ENCODE assay signal across 23 cellular contexts in the genomic region with DNA sequence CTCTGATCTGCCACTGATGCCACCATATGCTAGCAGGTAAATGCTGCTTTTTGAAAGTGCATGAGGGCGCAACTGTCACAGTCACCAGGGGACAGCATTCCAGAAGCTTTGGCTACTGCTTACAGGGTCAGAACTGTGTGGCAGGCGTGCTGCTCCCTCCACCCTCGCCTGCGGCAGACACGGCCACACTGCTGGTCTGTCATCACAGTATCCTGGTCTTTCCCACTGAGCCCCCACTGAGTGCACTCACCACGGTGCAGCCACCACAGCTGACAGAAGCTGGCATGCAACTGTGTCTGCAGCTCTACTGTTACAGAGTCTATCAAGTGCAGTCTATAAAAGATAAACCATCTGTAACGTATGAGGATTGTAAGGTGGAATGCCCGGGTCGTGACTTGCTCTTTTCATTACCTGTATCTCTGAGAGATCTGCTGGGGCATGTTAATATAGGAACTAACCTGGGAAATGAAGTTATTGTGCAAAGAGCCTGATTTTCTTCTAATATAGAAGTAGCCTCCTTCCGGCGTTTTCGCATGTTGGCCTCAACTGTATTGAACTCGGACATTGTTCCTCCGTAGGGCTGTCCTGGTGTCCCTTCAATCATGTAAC.
"Had no signal": no experiment of that assay in that cellular context is flagged by ENCODE, and none has a peak within 500 bp of the region (broad histone marks: within the 10 kb centered on the region; RNA-seq: fewer than 3 reads in every experiment).

No MANE protein-coding gene starts in this region.

- H2AFZ ChIP-seq: neural progenitor cell had no signal

- H3K36me3 ChIP-seq: brain microvascular endothelial cell, neural progenitor cell had no signal

- H3K27me3 ChIP-seq: brain microvascular endothelial cell, neural progenitor cell, upper lobe of left lung had no signal

- H3K9ac ChIP-seq: neural progenitor cell had no signal

- H3K27me3 Mint-ChIP-seq: activated naive CD4-positive, alpha-beta T cell treated with anti-CD3 and anti-CD28 coated beads, Interleukin-2, amount 10 ng/mL, durations not matched to agents 7 days and 5 days; activated naive CD8-positive, alpha-beta T cell treated with anti-CD3 and anti-CD28 coated beads, Interleukin-2, amount 10 ng/mL, durations not matched to agents 7 days and 5 days; naive thymus-derived CD8-positive, alpha-beta T cell; stimulated activated naive CD8-positive, alpha-beta T cell treated with anti-CD3 and anti-CD28 coated beads, Interleukin-15, Interleukin-2, amounts not matched to agents 100 ng/mL and 50 ng/mL, for 24 hours had no signal

- FAIRE-seq: astrocyte, endothelial cell of umbilical vein had no signal

- H3K4me3 Mint-ChIP-seq: activated naive CD4-positive, alpha-beta T cell treated with anti-CD3 and anti-CD28 coated beads, Interleukin-2, amount 10 ng/mL, durations not matched to agents 7 days and 5 days; activated naive CD8-positive, alpha-beta T cell treated with anti-CD3 and anti-CD28 coated beads, Interleukin-2, amount 10 ng/mL, durations not matched to agents 7 days and 5 days; activated T-helper 1 cell treated with anti-CD3 and anti-CD28 coated beads, Interleukin-12 subunit alpha, Interleukin-12 subunit beta, Interleukin-2, Interleukin-4 antibody, amounts not matched to agents 30 ng/mL and 10 ng/mL and 1 ng/mL, durations not matched to agents 14 hours and 24 hours and 36 hours; naive thymus-derived CD8-positive, alpha-beta T cell; neural progenitor cell; stimulated activated naive CD8-positive, alpha-beta T cell treated with anti-CD3 and anti-CD28 coated beads, Interleukin-15, Interleukin-2, amounts not matched to agents 100 ng/mL and 50 ng/mL, for 24 hours had no signal

- H3K27ac Mint-ChIP-seq: activated naive CD4-positive, alpha-beta T cell treated with anti-CD3 and anti-CD28 coated beads, Interleukin-2, amount 10 ng/mL, durations not matched to agents 7 days and 5 days; activated naive CD8-positive, alpha-beta T cell treated with anti-CD3 and anti-CD28 coated beads, Interleukin-2, amount 10 ng/mL, durations not matched to agents 7 days and 5 days; activated T-helper 1 cell treated with anti-CD3 and anti-CD28 coated beads, Interleukin-12 subunit alpha, Interleukin-12 subunit beta, Interleukin-2, Interleukin-4 antibody, amounts not matched to agents 30 ng/mL and 10 ng/mL and 1 ng/mL, durations not matched to agents 14 hours and 24 hours and 36 hours; naive thymus-derived CD8-positive, alpha-beta T cell; neural progenitor cell; stimulated activated naive CD8-positive, alpha-beta T cell treated with anti-CD3 and anti-CD28 coated beads, Interleukin-15, Interleukin-2, amounts not matched to agents 100 ng/mL and 50 ng/mL, for 24 hours had no signal

- H3K9me3 ChIP-seq: thoracic aorta, upper lobe of left lung had no signal

- H3K27ac ChIP-seq: brain microvascular endothelial cell, neural progenitor cell, skin epidermis, thoracic aorta, upper lobe of left lung had no signal

- H3K4me1 ChIP-seq: upper lobe of left lung had no signal

- H3K4me1 Mint-ChIP-seq: activated naive CD4-positive, alpha-beta T cell treated with anti-CD3 and anti-CD28 coated beads, Interleukin-2, amount 10 ng/mL, durations not matched to agents 7 days and 5 days; activated naive CD8-positive, alpha-beta T cell treated with anti-CD3 and anti-CD28 coated beads, Interleukin-2, amount 10 ng/mL, durations not matched to agents 7 days and 5 days had no signal

- H3K9me3 Mint-ChIP-seq: activated naive CD4-positive, alpha-beta T cell treated with anti-CD3 and anti-CD28 coated beads, Interleukin-2, amount 10 ng/mL, durations not matched to agents 7 days and 5 days; activated naive CD8-positive, alpha-beta T cell treated with anti-CD3 and anti-CD28 coated beads, Interleukin-2, amount 10 ng/mL, durations not matched to agents 7 days and 5 days; activated T-helper 1 cell treated with anti-CD3 and anti-CD28 coated beads, Interleukin-12 subunit alpha, Interleukin-12 subunit beta, Interleukin-2, Interleukin-4 antibody, amounts not matched to agents 30 ng/mL and 10 ng/mL and 1 ng/mL, durations not matched to agents 14 hours and 24 hours and 36 hours; naive thymus-derived CD8-positive, alpha-beta T cell; neural progenitor cell; stimulated activated naive CD8-positive, alpha-beta T cell treated with anti-CD3 and anti-CD28 coated beads, Interleukin-15, Interleukin-2, amounts not matched to agents 100 ng/mL and 50 ng/mL, for 24 hours had no signal

- ATAC-seq: naive thymus-derived CD8-positive, alpha-beta T cell; sciatic nerve had no signal

- DNase-seq: activated CD4-positive, alpha-beta T cell treated with anti-CD3 and anti-CD28 coated beads for 4 hours; activated CD4-positive, alpha-beta T cell treated with anti-CD3 and anti-CD28 coated beads, Interleukin-2, amount 50 U/mL, for 4 hours; activated CD4-positive, CD25-positive, alpha-beta regulatory T cell; activated gamma-delta T cell; activated naive CD4-positive, alpha-beta T cell treated with anti-CD3 and anti-CD28 coated beads, Interleukin-2, amount 10 ng/mL, durations not matched to agents 7 days and 5 days; activated naive CD8-positive, alpha-beta T cell treated with anti-CD3 and anti-CD28 coated beads, Interleukin-2, amount 10 ng/mL, durations not matched to agents 7 days and 5 days; activated T-cell treated with anti-CD3 and anti-CD28 coated beads for 4 hours; brain microvascular endothelial cell; central memory CD4-positive, alpha-beta T cell; foreskin fibroblast; naive thymus-derived CD8-positive, alpha-beta T cell; occipital lobe; stimulated activated CD4-positive, alpha-beta T cell treated with anti-CD3 and anti-CD28 coated beads, Interleukin-12 subunit alpha, Interleukin-12 subunit beta, amount 100 ng/mL, for 4 hours; stimulated activated CD4-positive, alpha-beta T cell treated with anti-CD3 and anti-CD28 coated beads, Interleukin-4, amount 100 ng/mL, for 1 hour had no signal

- H3K4me3 ChIP-seq: neural progenitor cell, skin epidermis, thoracic aorta, upper lobe of left lung had no signal

- H3K4me2 ChIP-seq: neural progenitor cell had no signal
